8 cellular contexts compared by ENCODE assay signal in the genomic region with DNA sequence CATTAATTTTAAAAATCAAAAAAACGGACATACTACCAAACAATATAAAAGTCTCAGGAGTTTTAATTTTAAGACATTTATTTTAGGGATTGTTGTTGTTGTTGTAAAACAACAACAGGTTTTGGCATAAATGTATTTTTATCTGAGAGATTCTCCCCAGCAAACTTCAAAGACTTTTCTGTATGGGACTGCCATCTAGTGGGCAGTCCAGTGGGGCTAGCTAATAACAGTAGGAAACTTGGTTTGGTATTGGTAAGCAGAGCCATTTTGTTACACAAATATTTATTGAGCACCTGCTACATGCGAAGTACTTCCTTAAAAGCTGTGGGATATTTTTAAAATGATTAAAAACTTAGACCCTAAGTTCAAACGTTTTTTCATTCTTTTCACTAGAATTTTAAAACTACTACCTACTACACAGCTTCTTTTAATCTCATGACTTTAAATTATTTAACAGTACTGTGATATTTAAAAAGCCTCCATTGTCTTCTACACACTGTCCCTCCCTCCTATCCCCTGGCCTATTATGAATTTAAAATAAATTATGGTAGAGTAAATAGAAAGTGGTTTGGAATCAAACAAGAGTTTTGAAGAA.
DNase-seq lines count a peak whose midpoint lies in the region; ATAC-seq and TF ChIP-seq lines count a peak whose summit lies in the region.

No MANE protein-coding gene starts in this region.

- WGBS in sigmoid colon, 2 donors = 29 to 39% methylated on average over 3 of the region's 3 CpGs

- CTCF ChIA-PET in RWPE1 (lab: Yijun Ruan, JAX) = interaction anchor here (0.5 to 0.8 kb wide), 4 partner anchors 34 to 804 kb away, joined by 3 to 7 read pairs (median 3); no protein-coding TSS in a partner anchor

- intact Hi-C loops in sigmoid colon (cut with DNase I) = loop anchor here (5.0 to 10.0 kb wide), 2 partner anchors 860 to 1292 kb away; a partner anchor contains a TSS

- peak; percentile 65 for TF ChIP-seq CTCF in GM06990 (IDR thresholded peaks at IDR 0.05; ENCODE audit: insufficient read depth, low read length, poor library complexity, severe bottlenecking)
- TF ChIP-seq CTCF in RWPE1 (conservative IDR thresholded peaks at IDR 0.05; ENCODE audit: low read depth) = peak; percentile 80
- peak in 3 of 4 experiments; percentile 33 to 64 (median 41) for TF ChIP-seq CTCF in sigmoid colon (IDR thresholded peaks at IDR 0.05)

- H3K9me3 ChIP-seq in sigmoid colon = no peaks in the 10 kb centered on the region

- ATAC-seq in HG02970 (IDR thresholded peaks at IDR 0.05; ENCODE audit: low FRiP score, unreplicated experiment) = peak; percentile 57

- POLR2A ChIA-PET in RWPE1 (lab: Yijun Ruan, JAX; ENCODE audit: low non-redundant PET) = no interaction called here

- TF ChIP-seq EP300 in sigmoid colon (IDR thresholded peaks at IDR 0.05) = no peak

- no peaks in the 10 kb centered on the region for H3K4me1 ChIP-seq in sigmoid colon

- H3K27me3 ChIP-seq in GM06990 (replicated peaks; ENCODE audit: control insufficient read depth, insufficient read depth, low read length) (no peaks in the 10 kb centered on the region), sigmoid colon (no peaks in the 10 kb centered on the region)

- TF ChIP-seq POLR2A in sigmoid colon (IDR thresholded peaks at IDR 0.05) = no peak

- H3K27ac ChIP-seq in RWPE1 = no peak overlapping the region
- no peak overlapping the region for H3K27ac ChIP-seq in sigmoid colon

- no peak overlapping the region for H3K4me3 ChIP-seq in GM06990 (replicated peaks; ENCODE audit: low read depth, low read length)
- H3K4me3 ChIP-seq in sigmoid colon = no peak overlapping the region

- DNase-seq in GM06990 (ENCODE audit: extremely low read depth, insufficient read length) = no peak
- peak; percentile 44 for DNase-seq in RWPE1 (ENCODE audit: low spot score)
- DNase-seq in fibroblast of the conjunctiva (ENCODE audit: low read depth) = peak; percentile 43
- DNase-seq in sigmoid colon = no peak
- DNase-seq in epidermal melanocyte (ENCODE audit: insufficient read length, low spot score) = no peak
- DNase-seq in COLO668 (lab: John Stamatoyannopoulos, UW; ENCODE audit: unreplicated experiment) = no peak
- DNase-seq in GM19238 (ENCODE audit: insufficient read length, low spot score) = no peak

- H3K36me3 ChIP-seq in GM06990 (ENCODE audit: control insufficient read depth, insufficient read depth, low read length) (no peaks in the 10 kb centered on the region), sigmoid colon (no peaks in the 10 kb centered on the region)

Comparison
In these comparisons a context has a peak if more than half of its experiments do, and no peak if none do; other contexts are left out.
1. DNase-seq: peak in RWPE1 (single experiment) and fibroblast of the conjunctiva (single experiment); none in GM06990 (single experiment), sigmoid colon (single experiment), epidermal melanocyte (single experiment), COLO668 (single experiment) and GM19238 (single experiment).
2. Peak in every context shown above with its lines, with median percentiles within 50 percentile points of each other: CTCF ChIP-seq.